Comparison of ENCODE assay signal across 17 cellular contexts in the genomic region with DNA sequence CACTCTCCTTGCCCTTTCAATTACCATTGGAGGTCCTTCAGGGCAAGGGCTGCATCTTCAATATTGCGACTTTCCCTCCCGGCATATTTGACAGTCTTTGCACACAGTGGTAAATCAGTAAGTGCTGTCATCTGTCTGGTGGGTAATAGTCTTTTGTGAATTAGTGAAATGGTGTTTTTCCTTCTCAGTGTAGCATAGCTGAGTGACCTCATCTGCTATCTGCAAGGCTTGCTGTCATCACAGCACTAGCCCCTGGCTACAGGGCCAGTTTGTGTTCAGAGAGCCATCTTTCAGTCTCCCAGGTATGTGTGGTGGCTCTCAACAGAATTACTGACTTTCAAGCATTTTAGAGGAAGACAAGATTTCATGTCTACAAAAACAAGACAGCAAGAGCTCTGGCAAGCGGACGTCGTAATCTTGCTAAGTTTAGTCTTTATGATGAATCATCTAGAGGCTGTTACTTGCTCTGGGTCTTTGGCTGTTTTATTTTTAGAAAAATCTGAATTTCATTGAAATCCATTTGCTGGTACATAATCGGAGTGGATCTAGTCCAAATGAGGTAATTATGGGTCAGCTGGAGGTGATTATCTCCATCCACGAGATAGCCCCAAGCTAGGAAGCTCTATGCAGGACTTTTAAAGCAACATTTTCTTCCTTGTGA.
DNase-seq lines count a peak whose midpoint lies in the region; ATAC-seq and TF ChIP-seq lines count a peak whose summit lies in the region.
"Had no signal": no experiment of that assay in that cellular context is flagged by ENCODE, and none has a peak within 500 bp of the region (broad histone marks: within the 10 kb centered on the region; RNA-seq: fewer than 3 reads in every experiment).

No MANE protein-coding gene starts in this region.

- TF ChIP-seq CTCF in heart right ventricle (IDR thresholded peaks at IDR 0.05): no peak
- no peak for TF ChIP-seq CTCF in foreskin fibroblast (IDR thresholded peaks at IDR 0.05; ENCODE audit: low read depth, low read length)
- TF ChIP-seq CTCF in uterus (IDR thresholded peaks at IDR 0.05): no peak

- no peaks in the 10 kb centered on the region for H3K9me3 ChIP-seq in heart right ventricle
- no peaks in the 10 kb centered on the region for H3K9me3 ChIP-seq in aorta (ENCODE audit: control insufficient read depth, low read length)
- no peaks in the 10 kb centered on the region for H3K9me3 ChIP-seq in uterus
- H3K9me3 ChIP-seq: sigmoid colon had no signal

- peaks cover 0 to 17% (median 0%) of the 10 kb centered on the region in 9 donors for H3K4me1 ChIP-seq in heart right ventricle
- H3K4me1 ChIP-seq in aorta (ENCODE audit: control insufficient read depth in 1 of 2, insufficient read depth in 2 of 2, low read length in 2 of 2): peaks cover 3% of the 10 kb centered on the region in 2 donors
- H3K4me1 ChIP-seq in uterus: no peaks in the 10 kb centered on the region
- H3K4me1 ChIP-seq: sigmoid colon had no signal

- intact Hi-C loops in heart right ventricle (cut with DNase I) (loop anchor here in 1 of 10 donors (10.0 kb wide), 1 partner anchor 272 kb away; no protein-coding TSS in a partner anchor), Right ventricle myocardium superior (cut with DNase I) (no loop called here), aorta (cut with DNase I) (no loop called here), uterus (cut with DNase I; ENCODE audit: low total_unique reads) (no loop called here)

- H3K36me3 ChIP-seq in heart right ventricle: no peaks in the 10 kb centered on the region
- no peaks in the 10 kb centered on the region for H3K36me3 ChIP-seq in aorta (ENCODE audit: control insufficient read depth in 1 of 2, insufficient read depth in 2 of 2, low read length in 1 of 2)
- no peaks in the 10 kb centered on the region for H3K36me3 ChIP-seq in uterus
- H3K36me3 ChIP-seq: cardiac muscle cell, sigmoid colon had no signal

- 54 to 67% methylated on average over 7 of the region's 7 CpGs for WGBS in heart right ventricle, 2 donors
- WGBS in aorta, 2 donors: 19 to 21% methylated on average over 7 of the region's 7 CpGs

- no peak for DNase-seq in heart right ventricle
- no peak for DNase-seq in Right ventricle myocardium superior
- DNase-seq in foreskin fibroblast: peak; percentile 86 to 94
- peak in 1 of 2 donors; percentile 46 for DNase-seq in aorta
- DNase-seq in NCI-H82 (lab: John Stamatoyannopoulos, UW): no peak
- no peak for DNase-seq in NCI-H1417 treated with DMSO at 0.1 percent for 48 hours (lab: John Stamatoyannopoulos, UW)
- no peak for DNase-seq in uterus
- DNase-seq: activated T-cell treated with anti-CD3 and anti-CD28 coated beads, Interleukin-2, amount 50 U/mL, for 48 hours; DMS 273 treated with DMSO at 0.1 percent for 48 hours; H7; NCI-H1930; sigmoid colon; T-cell had no signal

- no peak overlapping the region for H3K4me3 ChIP-seq in heart right ventricle
- H3K4me3 ChIP-seq in foreskin fibroblast (ENCODE audit: low read depth in 1 of 2, low read length in 2 of 2): peak overlapping the region in 1 of 2 donors; percentile 8
- no peak overlapping the region for H3K4me3 ChIP-seq in aorta (ENCODE audit: low read length in 2 of 2)
- H3K4me3 ChIP-seq in uterus: no peak overlapping the region
- H3K4me3 ChIP-seq: cardiac muscle cell, sigmoid colon had no signal

- H3K27me3 ChIP-seq in heart right ventricle (no peaks in the 10 kb centered on the region), aorta (ENCODE audit: control insufficient read depth in 1 of 2, insufficient read depth in 2 of 2, low read length in 1 of 2) (no peaks in the 10 kb centered on the region), uterus (no peaks in the 10 kb centered on the region)
- H3K27me3 ChIP-seq: cardiac muscle cell, sigmoid colon had no signal

- H3K27ac ChIP-seq in heart right ventricle (peak overlapping the region in 2 of 10 donors; percentile 7 to 27), aorta (ENCODE audit: low read depth in 1 of 2, low read length in 2 of 2) (no peak overlapping the region), uterus (peak overlapping the region in 1 of 2 donors; percentile 22)
- H3K27ac ChIP-seq: cardiac muscle cell, epithelial cell of prostate, sigmoid colon had no signal

- no peak for TF ChIP-seq POLR2A in uterus (IDR thresholded peaks at IDR 0.05)

- ATAC-seq in heart right ventricle: peak in 7 of 8 donors; percentile 33 to 66 (median 54)
- ATAC-seq in Right ventricle myocardium superior (ENCODE audit: poor library complexity): no peak
- peak; percentile 88 for ATAC-seq in SK-N-SH treated with all-trans-retinoic acid at 6 μM for 48 hours
- peak; percentile 42 for ATAC-seq in aorta (ENCODE audit: low FRiP score)
- ATAC-seq: natural killer cell treated with Interleukin-12 subunit alpha and Interleukin-12 subunit beta and Interleukin-15 and Interleukin-18, amount 100 ng/mL, for 72 hours; T-cell had no signal

TF ChIP-seq in SK-N-SH treated with all-trans-retinoic acid at 6 μM for 48 hours, 23 proteins besides CTCF, POLR2A, EP300 and RAD21 (continues in another document):
- TF ChIP-seq BACH2 (CRISPR knock-in tag; IDR thresholded peaks at IDR 0.05; ENCODE audit: borderline replicate concordance) (no peak), OSR1 (CRISPR knock-in tag; IDR thresholded peaks at IDR 0.05) (no peak), ARNTL (CRISPR knock-in tag; IDR thresholded peaks at IDR 0.05; ENCODE audit: borderline replicate concordance, low read depth) (no peak), ZNF565 (CRISPR knock-in tag; conservative IDR thresholded peaks at IDR 0.05; ENCODE audit: low read depth) (no peak), ZFP30 (CRISPR knock-in tag; IDR thresholded peaks at IDR 0.05) (no peak), ESRRG (CRISPR knock-in tag; IDR thresholded peaks at IDR 0.05) (no peak), TOX (CRISPR knock-in tag; IDR thresholded peaks at IDR 0.05; ENCODE audit: borderline replicate concordance) (no peak), ZC3H10 (CRISPR knock-in tag; IDR thresholded peaks at IDR 0.05) (no peak), ISL1 (CRISPR knock-in tag; IDR thresholded peaks at IDR 0.05) (peak; percentile 81), CSDC2 (CRISPR knock-in tag; IDR thresholded peaks at IDR 0.05) (no peak), GLIS3 (CRISPR knock-in tag; IDR thresholded peaks at IDR 0.05) (0 out of 2 replicates have a peak, but pooled peaks have one; percentile 29), PPARA (CRISPR knock-in tag; IDR thresholded peaks at IDR 0.05; ENCODE audit: borderline replicate concordance) (no peak), SNAI2 (CRISPR knock-in tag; IDR thresholded peaks at IDR 0.05) (peak; percentile 64; the same call in 1 of the 2 replicates)
- TF ChIP-seq, protein P1, sequence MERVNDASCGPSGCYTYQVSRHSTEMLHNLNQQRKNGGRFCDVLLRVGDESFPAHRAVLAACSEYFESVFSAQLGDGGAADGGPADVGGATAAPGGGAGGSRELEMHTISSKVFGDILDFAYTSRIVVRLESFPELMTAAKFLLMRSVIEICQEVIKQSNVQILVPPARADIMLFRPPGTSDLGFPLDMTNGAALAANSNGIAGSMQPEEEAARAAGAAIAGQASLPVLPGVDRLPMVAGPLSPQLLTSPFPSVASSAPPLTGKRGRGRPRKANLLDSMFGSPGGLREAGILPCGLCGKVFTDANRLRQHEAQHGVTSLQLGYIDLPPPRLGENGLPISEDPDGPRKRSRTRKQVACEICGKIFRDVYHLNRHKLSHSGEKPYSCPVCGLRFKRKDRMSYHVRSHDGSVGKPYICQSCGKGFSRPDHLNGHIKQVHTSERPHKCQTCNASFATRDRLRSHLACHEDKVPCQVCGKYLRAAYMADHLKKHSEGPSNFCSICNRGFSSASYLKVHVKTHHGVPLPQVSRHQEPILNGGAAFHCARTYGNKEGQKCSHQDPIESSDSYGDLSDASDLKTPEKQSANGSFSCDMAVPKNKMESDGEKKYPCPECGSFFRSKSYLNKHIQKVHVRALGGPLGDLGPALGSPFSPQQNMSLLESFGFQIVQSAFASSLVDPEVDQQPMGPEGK (CRISPR knock-in tag; IDR thresholded peaks at IDR 0.05; ENCODE audit: borderline replicate concordance): no peak
- TF ChIP-seq, protein P2, sequence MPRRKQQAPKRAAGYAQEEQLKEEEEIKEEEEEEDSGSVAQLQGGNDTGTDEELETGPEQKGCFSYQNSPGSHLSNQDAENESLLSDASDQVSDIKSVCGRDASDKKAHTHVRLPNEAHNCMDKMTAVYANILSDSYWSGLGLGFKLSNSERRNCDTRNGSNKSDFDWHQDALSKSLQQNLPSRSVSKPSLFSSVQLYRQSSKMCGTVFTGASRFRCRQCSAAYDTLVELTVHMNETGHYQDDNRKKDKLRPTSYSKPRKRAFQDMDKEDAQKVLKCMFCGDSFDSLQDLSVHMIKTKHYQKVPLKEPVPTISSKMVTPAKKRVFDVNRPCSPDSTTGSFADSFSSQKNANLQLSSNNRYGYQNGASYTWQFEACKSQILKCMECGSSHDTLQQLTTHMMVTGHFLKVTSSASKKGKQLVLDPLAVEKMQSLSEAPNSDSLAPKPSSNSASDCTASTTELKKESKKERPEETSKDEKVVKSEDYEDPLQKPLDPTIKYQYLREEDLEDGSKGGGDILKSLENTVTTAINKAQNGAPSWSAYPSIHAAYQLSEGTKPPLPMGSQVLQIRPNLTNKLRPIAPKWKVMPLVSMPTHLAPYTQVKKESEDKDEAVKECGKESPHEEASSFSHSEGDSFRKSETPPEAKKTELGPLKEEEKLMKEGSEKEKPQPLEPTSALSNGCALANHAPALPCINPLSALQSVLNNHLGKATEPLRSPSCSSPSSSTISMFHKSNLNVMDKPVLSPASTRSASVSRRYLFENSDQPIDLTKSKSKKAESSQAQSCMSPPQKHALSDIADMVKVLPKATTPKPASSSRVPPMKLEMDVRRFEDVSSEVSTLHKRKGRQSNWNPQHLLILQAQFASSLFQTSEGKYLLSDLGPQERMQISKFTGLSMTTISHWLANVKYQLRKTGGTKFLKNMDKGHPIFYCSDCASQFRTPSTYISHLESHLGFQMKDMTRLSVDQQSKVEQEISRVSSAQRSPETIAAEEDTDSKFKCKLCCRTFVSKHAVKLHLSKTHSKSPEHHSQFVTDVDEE (CRISPR knock-in tag; IDR thresholded peaks at IDR 0.05): peak; percentile 69
- TF ChIP-seq, protein P3, sequence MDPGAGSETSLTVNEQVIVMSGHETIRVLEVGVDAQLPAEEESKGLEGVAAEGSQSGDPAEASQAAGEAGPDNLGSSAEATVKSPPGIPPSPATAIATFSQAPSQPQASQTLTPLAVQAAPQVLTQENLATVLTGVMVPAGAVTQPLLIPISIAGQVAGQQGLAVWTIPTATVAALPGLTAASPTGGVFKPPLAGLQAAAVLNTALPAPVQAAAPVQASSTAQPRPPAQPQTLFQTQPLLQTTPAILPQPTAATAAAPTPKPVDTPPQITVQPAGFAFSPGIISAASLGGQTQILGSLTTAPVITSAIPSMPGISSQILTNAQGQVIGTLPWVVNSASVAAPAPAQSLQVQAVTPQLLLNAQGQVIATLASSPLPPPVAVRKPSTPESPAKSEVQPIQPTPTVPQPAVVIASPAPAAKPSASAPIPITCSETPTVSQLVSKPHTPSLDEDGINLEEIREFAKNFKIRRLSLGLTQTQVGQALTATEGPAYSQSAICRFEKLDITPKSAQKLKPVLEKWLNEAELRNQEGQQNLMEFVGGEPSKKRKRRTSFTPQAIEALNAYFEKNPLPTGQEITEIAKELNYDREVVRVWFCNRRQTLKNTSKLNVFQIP (CRISPR knock-in tag; IDR thresholded peaks at IDR 0.05; ENCODE audit: borderline replicate concordance, low read depth): no peak

Comparison
In these comparisons a context has a peak if more than half of its experiments do, and no peak if none do; other contexts are left out.
1. DNase-seq: peak in foreskin fibroblast (2 of 2); none in heart right ventricle (0 of 2), Right ventricle myocardium superior (single experiment), NCI-H82 (single experiment), NCI-H1417 treated with DMSO at 0.1 percent for 48 hours (single experiment) and uterus (0 of 2).